16 cellular contexts compared by ENCODE assay signal in the genomic region with DNA sequence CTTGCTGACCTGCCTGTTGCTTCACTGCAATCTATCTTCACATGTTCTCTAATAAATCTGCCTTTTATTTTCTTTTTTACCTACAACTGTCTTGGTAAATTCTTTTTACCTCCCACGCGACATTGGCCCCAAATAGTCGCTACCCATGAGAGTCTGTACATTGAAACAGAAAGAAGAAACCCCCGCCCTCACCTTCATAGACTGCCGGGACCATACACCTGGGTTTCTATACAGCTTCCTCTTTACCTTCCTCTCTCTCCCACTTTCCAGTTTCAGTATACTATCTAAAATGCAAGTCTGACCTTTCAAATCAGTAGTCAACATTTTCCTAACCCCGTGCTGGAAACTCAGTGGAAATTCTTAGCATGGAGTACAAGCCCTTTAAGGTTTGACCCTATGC.
DNase-seq lines count a peak whose midpoint lies in the region; ATAC-seq and TF ChIP-seq lines count a peak whose summit lies in the region.
"Had no signal": no experiment of that assay in that cellular context is flagged by ENCODE, and none has a peak within 500 bp of the region (broad histone marks: within the 10 kb centered on the region; RNA-seq: fewer than 3 reads in every experiment).

No MANE protein-coding gene starts in this region.

- no peaks in the 10 kb centered on the region for H3K79me2 ChIP-seq in OCI-LY3 (ENCODE audit: low read length)

- no peak overlapping the region for H3K4me3 Mint-ChIP-seq in activated naive CD4-positive, alpha-beta T cell treated with anti-CD3 and anti-CD28 coated beads, Interleukin-2, amount 10 ng/mL, durations not matched to agents 7 days and 5 days
- H3K4me3 Mint-ChIP-seq: activated CD4-positive, alpha-beta T cell treated with anti-CD3 and anti-CD28 coated beads, Interleukin-2, amount 10 ng/mL, durations not matched to agents 24 days and 14 days had no signal

- peaks cover 39% of the 10 kb centered on the region for H3K27me3 ChIP-seq in OCI-LY3 (ENCODE audit: low read depth, low read length)

- no peak for DNase-seq in NCI-H2029 treated with DMSO at 0.1 percent for 48 hours (lab: John Stamatoyannopoulos, UW)
- DNase-seq in activated naive CD4-positive, alpha-beta T cell treated with anti-CD3 and anti-CD28 coated beads, Interleukin-2, amount 10 ng/mL, durations not matched to agents 7 days and 5 days: no peak
- no peak for DNase-seq in head of caudate nucleus
- no peak for DNase-seq in NCI-H524 (lab: John Stamatoyannopoulos, UW)
- DNase-seq: activated CD4-positive, alpha-beta T cell treated with anti-CD3 and anti-CD28 coated beads, Interleukin-2, amount 10 ng/mL, durations not matched to agents 24 days and 14 days; DMS53; dorsolateral prefrontal cortex; NCI-H1092 treated with DMSO at 0.1 percent for 48 hours; NCI-H226; OCI-M1 had no signal

- H3K36me3 Mint-ChIP-seq in activated naive CD4-positive, alpha-beta T cell treated with anti-CD3 and anti-CD28 coated beads, Interleukin-2, amount 10 ng/mL, durations not matched to agents 7 days and 5 days: no peaks in the 10 kb centered on the region

- peaks cover 49% of the 10 kb centered on the region for H3K27me3 Mint-ChIP-seq in activated naive CD4-positive, alpha-beta T cell treated with anti-CD3 and anti-CD28 coated beads, Interleukin-2, amount 10 ng/mL, durations not matched to agents 7 days and 5 days

- no peak overlapping the region for H2AFZ ChIP-seq in OCI-LY3 (ENCODE audit: low read depth, low read length)

- peak; percentile 59 for ATAC-seq in GM18502 (IDR thresholded peaks at IDR 0.05; ENCODE audit: poor library complexity, unreplicated experiment)
- peak; percentile 65 for ATAC-seq in GM21390 (IDR thresholded peaks at IDR 0.05; ENCODE audit: unreplicated experiment)
- ATAC-seq in HG02885 (IDR thresholded peaks at IDR 0.05; ENCODE audit: poor library complexity, unreplicated experiment): peak; percentile 69

- no peak for TF ChIP-seq CTCF in OCI-LY3 (IDR thresholded peaks at IDR 0.05; ENCODE audit: low read depth, low read length)

- CTCF ChIA-PET in activated naive CD4-positive, alpha-beta T cell treated with anti-CD3 and anti-CD28 coated beads, Interleukin-2, amount 10 ng/mL, durations not matched to agents 7 days and 5 days (lab: Charles Lee): interaction anchor here (0.6 kb wide), 1 partner anchor 15 kb away, joined by 3 read pairs; no protein-coding TSS in a partner anchor

- no peak overlapping the region for H3K27ac Mint-ChIP-seq in activated naive CD4-positive, alpha-beta T cell treated with anti-CD3 and anti-CD28 coated beads, Interleukin-2, amount 10 ng/mL, durations not matched to agents 7 days and 5 days
- H3K27ac Mint-ChIP-seq: activated CD4-positive, alpha-beta T cell treated with anti-CD3 and anti-CD28 coated beads, Interleukin-2, amount 10 ng/mL, durations not matched to agents 24 days and 14 days; activated T-helper 2 cell treated with anti-CD3 and anti-CD28 coated beads, Interferon-gamma antibody, Interleukin-2, Interleukin-4, amounts not matched to agents 10 μg/mL and 5 μg/mL and 100 μg/mL, durations not matched to agents 14 hours and 24 hours and 36 hours had no signal

- H3K9me3 ChIP-seq in OCI-LY3 (ENCODE audit: insufficient read depth, low read length): no peaks in the 10 kb centered on the region
- H3K9me3 ChIP-seq: prostate gland had no signal

- H3K27ac ChIP-seq in OCI-LY3 (ENCODE audit: low read length): no peak overlapping the region
- H3K27ac ChIP-seq: dorsolateral prefrontal cortex, prostate gland had no signal

- H3K4me1 ChIP-seq in OCI-LY3 (ENCODE audit: low read length): peaks cover 13% of the 10 kb centered on the region
- H3K4me1 ChIP-seq: prostate gland had no signal

- H3K4me2 ChIP-seq in OCI-LY3 (ENCODE audit: low read length): peak overlapping the region; percentile 55

- peak overlapping the region; percentile 29; the same call in 1 of the 2 replicates for H3K4me3 ChIP-seq in OCI-LY3 (ENCODE audit: low read length)
- H3K4me3 ChIP-seq: dorsolateral prefrontal cortex, prostate gland had no signal

- H3K9me3 Mint-ChIP-seq in activated naive CD4-positive, alpha-beta T cell treated with anti-CD3 and anti-CD28 coated beads, Interleukin-2, amount 10 ng/mL, durations not matched to agents 7 days and 5 days: no peaks in the 10 kb centered on the region
- H3K9me3 Mint-ChIP-seq: activated CD4-positive, alpha-beta T cell treated with anti-CD3 and anti-CD28 coated beads, Interleukin-2, amount 10 ng/mL, durations not matched to agents 24 days and 14 days; activated T-helper 2 cell treated with anti-CD3 and anti-CD28 coated beads, Interferon-gamma antibody, Interleukin-2, Interleukin-4, amounts not matched to agents 10 μg/mL and 5 μg/mL and 100 μg/mL, durations not matched to agents 14 hours and 24 hours and 36 hours had no signal

- no peak overlapping the region for H3K9ac ChIP-seq in OCI-LY3 (ENCODE audit: low read length)

- H4K20me1 ChIP-seq in OCI-LY3 (ENCODE audit: insufficient read depth, low read length): no peaks in the 10 kb centered on the region

- intact Hi-C loops in head of caudate nucleus (cut with DNase I): no loop called here

- H3K4me1 Mint-ChIP-seq in activated naive CD4-positive, alpha-beta T cell treated with anti-CD3 and anti-CD28 coated beads, Interleukin-2, amount 10 ng/mL, durations not matched to agents 7 days and 5 days: peaks cover 18% of the 10 kb centered on the region

- H3K36me3 ChIP-seq in OCI-LY3 (replicated peaks; ENCODE audit: low read depth, low read length): no peaks in the 10 kb centered on the region
- H3K36me3 ChIP-seq: prostate gland had no signal
